Comparison of ENCODE assay signal across 23 cellular contexts in genomic region chr2:157509755-157510154, GRCh38.
A peak's percentile ranks its signal among the peaks of the same experiment; 100 is the strongest.
DNase-seq lines count a peak whose midpoint lies in the region; ATAC-seq, FAIRE-seq and TF ChIP-seq lines count a peak whose summit lies in the region.
"Had no signal": no experiment of that assay in that cellular context is flagged by ENCODE, and none has a peak within 500 bp of the region (broad histone marks: within the 10 kb centered on the region; RNA-seq: fewer than 3 reads in every experiment).

No MANE protein-coding gene starts in this region.

- no peaks in the 10 kb centered on the region for H3K79me1 ChIP-seq in H9 (ENCODE audit: insufficient read depth, low read depth, low read length, poor library complexity, severe bottlenecking)

- H4K20me1 ChIP-seq in H9 (ENCODE audit: control insufficient read depth, insufficient read depth, insufficient read length) (no peaks in the 10 kb centered on the region), OCI-LY7 (ENCODE audit: insufficient read depth, low read length) (no peaks in the 10 kb centered on the region), HepG2 (ENCODE audit: insufficient read depth, low read length) (no peaks in the 10 kb centered on the region)

- no peak overlapping the region for H3K4me3 Mint-ChIP-seq in H9
- H3K4me3 Mint-ChIP-seq: brain; CD4-positive, CD25-positive, alpha-beta regulatory T cell; IgD-negative memory B cell had no signal

- CTCF ChIA-PET in OCI-LY7 (lab: Charles Lee; ENCODE audit: unreplicated experiment), result no interaction called here
- CTCF ChIA-PET in HepG2 (lab: Yijun Ruan, JAX; ENCODE audit: low intra/inter-chr PET ratio, low total read pairs), result no interaction called here

- FAIRE-seq in HepG2 (lab: Jason Lieb, UNC), result no peak
- FAIRE-seq: G401.6 had no signal

- no peak for TF ChIP-seq POLR2A in HepG2 (IDR thresholded peaks at IDR 0.05; ENCODE audit: insufficient read depth in 1 of 2, low read depth in 2 of 2, low read length in 2 of 2)

- peaks cover 0 to 10% of the 10 kb centered on the region in 2 experiments; a peak in 3 of 5 replicates for H3K9me3 Mint-ChIP-seq in H9

- no peak overlapping the region for H2BK12ac ChIP-seq in H9 (ENCODE audit: insufficient read length, low read depth, low read length)

- H3K14ac ChIP-seq in H9 (ENCODE audit: insufficient read depth, low read length), result no peak overlapping the region

- no peak overlapping the region for H3K27ac ChIP-seq in H9 (ENCODE audit: insufficient read length, low read depth, low read length)
- no peak overlapping the region for H3K27ac ChIP-seq in OCI-LY7 (ENCODE audit: low read depth, low read length, poor library complexity, severe bottlenecking)
- H3K27ac ChIP-seq in HepG2 (ENCODE audit: extremely low read length, insufficient read depth, low read length), result no peak overlapping the region
- H3K27ac ChIP-seq: sigmoid colon had no signal

- H3K9me2 ChIP-seq in OCI-LY7 (ENCODE audit: insufficient read depth, low read length), result no peaks in the 10 kb centered on the region

- no peaks in the 10 kb centered on the region for H3K4me1 ChIP-seq in H9 (ENCODE audit: insufficient read depth, low read length)
- H3K4me1 ChIP-seq in OCI-LY7 (ENCODE audit: insufficient read depth, low read length, poor library complexity, severe bottlenecking), result no peaks in the 10 kb centered on the region
- no peaks in the 10 kb centered on the region for H3K4me1 ChIP-seq in HepG2 (ENCODE audit: insufficient read depth, low read length)
- H3K4me1 ChIP-seq: sigmoid colon had no signal

- in situ Hi-C loops in HepG2 (cut with HindIII; ENCODE audit: extremely low pct_ligation_motif_present, low pct_unique_long_range_greater_than_20kb), result loop anchor here (5.0 kb wide), 1 partner anchor 83 kb away; no protein-coding TSS in a partner anchor

- H3K23ac ChIP-seq in H9 (ENCODE audit: insufficient read length, low read depth, low read length), result no peak overlapping the region

- H3K4me1 Mint-ChIP-seq in H9, result peaks cover 7 to 8% of the 10 kb centered on the region in 2 experiments
- H3K4me1 Mint-ChIP-seq: brain had no signal

- H3K4me3 ChIP-seq in OCI-LY7 (ENCODE audit: low read depth, low read length, poor library complexity, severe bottlenecking) (no peak overlapping the region), HepG2 (replicated peaks in 1 of 3; ENCODE audit: insufficient read depth in 1 of 3, low read depth in 2 of 3, low read length in 3 of 3) (no peak overlapping the region)
- H3K4me3 ChIP-seq: sigmoid colon had no signal

- H3K9ac ChIP-seq in H9 (ENCODE audit: extremely low read depth, insufficient read length, low read length) (no peak overlapping the region), HepG2 (ENCODE audit: insufficient read depth, low read depth, low read length) (no peak overlapping the region)

- H3K56ac ChIP-seq in H9 (ENCODE audit: insufficient read length, low read depth, low read length), result no peak overlapping the region

- H3K36me3 Mint-ChIP-seq in H9 (ENCODE audit: insufficient read depth in 1 of 3, low read depth in 3 of 3), result peaks cover 0 to 12% (median 0%) of the 10 kb centered on the region in 3 experiments; a peak in 2 of 7 replicates
- H3K36me3 Mint-ChIP-seq: brain had no signal

- H3K27me3 Mint-ChIP-seq in H9 (ENCODE audit: low read depth), result peaks cover 1% of the 10 kb centered on the region; the same call in 1 of the 2 replicates

- no peak overlapping the region for H2BK120ac ChIP-seq in H9 (ENCODE audit: low read depth, low read length, poor library complexity, severe bottlenecking)

- TF ChIP-seq CTCF in H9 (conservative IDR thresholded peaks at IDR 0.05) (peak; percentile 38; the same call in 2 of the 3 replicates), OCI-LY7 (conservative IDR thresholded peaks at IDR 0.05; ENCODE audit: low read length) (no peak; the same call in 1 of the 2 replicates), HepG2 (CRISPR knock-in tag; IDR thresholded peaks at IDR 0.05) (0 out of 2 replicates have a peak, but pooled peaks have one; percentile 9)

- no peak overlapping the region for H3K27ac Mint-ChIP-seq in H9
- H3K27ac Mint-ChIP-seq: activated naive CD4-positive, alpha-beta T cell treated with anti-CD3 and anti-CD28 coated beads, Interleukin-2, amount 50 U/mL, for 72 hours; CD4-positive, CD25-positive, alpha-beta regulatory T cell; IgD-negative memory B cell had no signal

- H4K91ac ChIP-seq in H9 (ENCODE audit: insufficient read length, low read depth, low read length), result no peak overlapping the region

- H2AK5ac ChIP-seq in H9 (ENCODE audit: insufficient read length, low read length), result no peak overlapping the region

- no peak for TF ChIP-seq RAD21 in HepG2 (CRISPR knock-in tag; IDR thresholded peaks at IDR 0.05)

- no peak for TF ChIP-seq EP300 in HepG2 (IDR thresholded peaks at IDR 0.05; ENCODE audit: low read depth in 2 of 2, low read length in 2 of 2)
- TF ChIP-seq EP300 in HepG2 (CRISPR knock-in tag; IDR thresholded peaks at IDR 0.05; ENCODE audit: borderline replicate concordance), result no peak

- no peak overlapping the region for H4K5ac ChIP-seq in H9 (ENCODE audit: insufficient read length, low read depth, low read length)

- H3K9me3 ChIP-seq in H9 (ENCODE audit: control insufficient read depth, low read depth, low read length) (no peaks in the 10 kb centered on the region), OCI-LY7 (ENCODE audit: low read length) (no peaks in the 10 kb centered on the region), HepG2 (ENCODE audit: low read length) (no peaks in the 10 kb centered on the region)
- H3K9me3 ChIP-seq: sigmoid colon had no signal

- H2AFZ ChIP-seq in H9 (ENCODE audit: low read length), result no peak overlapping the region
- H2AFZ ChIP-seq in OCI-LY7 (ENCODE audit: low read length), result no peak overlapping the region
- no peak overlapping the region for H2AFZ ChIP-seq in HepG2 (ENCODE audit: low read length)

- H3K79me2 ChIP-seq in H9 (ENCODE audit: insufficient read depth, low read length) (no peaks in the 10 kb centered on the region), OCI-LY7 (ENCODE audit: insufficient read depth, low read depth, low read length) (no peaks in the 10 kb centered on the region), HepG2 (ENCODE audit: insufficient read depth, low read length) (no peaks in the 10 kb centered on the region)

- no peak overlapping the region for H2BK20ac ChIP-seq in H9 (ENCODE audit: low read depth, low read length, poor library complexity, severe bottlenecking)

- BruUV-seq in OCI-LY7 (replicated peaks; lab: Mats Ljungman, UMichigan) (no TSS peak), HepG2 (replicated peaks; lab: Mats Ljungman, UMichigan) (no TSS peak)

- POLR2A ChIA-PET in OCI-LY7 (lab: Charles Lee) (interaction anchor here (0.6 kb wide), 2 partner anchors 40 to 178 kb away, joined by 3 to 5 read pairs; no protein-coding TSS in a partner anchor), HepG2 (lab: Yijun Ruan, JAX) (no interaction called here)

- H3K36me3 ChIP-seq in OCI-LY7 (ENCODE audit: insufficient read depth, low read length) (no peaks in the 10 kb centered on the region), HepG2 (replicated peaks in 1 of 2; ENCODE audit: control insufficient read depth in 1 of 2, insufficient read depth in 2 of 2, low read length in 2 of 2) (no peaks in the 10 kb centered on the region)
- H3K36me3 ChIP-seq: sigmoid colon had no signal

- no peak for ATAC-seq in HepG2
- ATAC-seq in GM19452 (IDR thresholded peaks at IDR 0.05; ENCODE audit: unreplicated experiment), result no peak
- ATAC-seq: activated naive CD4-positive, alpha-beta T cell treated with anti-CD3 and anti-CD28 coated beads, Interleukin-2, amount 50 U/mL, for 72 hours had no signal

- H2BK15ac ChIP-seq in H9 (ENCODE audit: low read depth, low read length), result no peak overlapping the region

- H4K8ac ChIP-seq in H9 (replicated peaks; ENCODE audit: insufficient read length, low read depth, low read length), result no peak overlapping the region

- DNase-seq in DMS 273 (lab: John Stamatoyannopoulos, UW; ENCODE audit: unreplicated experiment), result peak; percentile 41
- DNase-seq in DMS 273 treated with DMSO at 0.1 percent for 48 hours (lab: John Stamatoyannopoulos, UW), result no peak
- no peak for DNase-seq in H9
- peak; percentile 11 for DNase-seq in OCI-LY7 (ENCODE audit: low spot score)
- DNase-seq in HepG2 (ENCODE audit: low spot score), result no peak
- no peak for DNase-seq in stimulated activated naive CD4-positive, alpha-beta T cell treated with Interleukin-2 at 50 U/mL for 16 hours (lab: John Stamatoyannopoulos, UW)
- no peak for DNase-seq in stimulated activated CD8-positive, alpha-beta memory T cell treated with anti-CD3 and anti-CD28 coated beads, Interleukin-4, amount 100 ng/mL, for 48 hours
- DNase-seq: 8988T; activated CD4-positive, alpha-beta T cell treated with anti-CD3 and anti-CD28 coated beads for 48 hours; activated T-cell treated with anti-CD3 and anti-CD28 coated beads, Interleukin-2, amount 50 U/mL, for 1 hour; CD4-positive, CD25-positive, alpha-beta regulatory T cell; dermis blood vessel endothelial cell; HCEC 1CT; NCI-H1436; SIG-M5; sigmoid colon; stimulated activated CD4-positive, alpha-beta T cell treated with anti-CD3 and anti-CD28 coated beads, Interleukin-2, amount 100 ng/mL, for 24 hours; T1000 had no signal

- intact Hi-C loops in OCI-LY7 (cut with micrococcal nuclease; ENCODE audit: unreplicated experiment), result loop anchor here (2.0 to 10.0 kb wide), 2 partner anchors 501 to 1245 kb away; no protein-coding TSS in a partner anchor
- intact Hi-C loops in HepG2 (cut with micrococcal nuclease; ENCODE audit: unreplicated experiment), result no loop called here

- H3K4me2 ChIP-seq in H9 (ENCODE audit: insufficient read depth, insufficient read length, low read length), result no peak overlapping the region
- no peak overlapping the region for H3K4me2 ChIP-seq in OCI-LY7 (ENCODE audit: low read length)
- H3K4me2 ChIP-seq in HepG2 (ENCODE audit: low read depth, low read length), result no peak overlapping the region

- H3T11ph ChIP-seq in H9 (ENCODE audit: low read length), result no peak overlapping the region

- no peaks in the 10 kb centered on the region for H3K23me2 ChIP-seq in H9 (ENCODE audit: insufficient read length, low read depth, low read length, poor library complexity, severe bottlenecking)

- no peak overlapping the region for H2BK5ac ChIP-seq in H9 (ENCODE audit: insufficient read length, low read length)

- H3K27me3 ChIP-seq in H9 (ENCODE audit: insufficient read depth, low read length) (no peaks in the 10 kb centered on the region), HepG2 (ENCODE audit: control insufficient read depth in 1 of 2, insufficient read depth in 2 of 2, low read length in 2 of 2) (no peaks in the 10 kb centered on the region)
- H3K27me3 ChIP-seq: sigmoid colon had no signal

- H3K4ac ChIP-seq in H9 (ENCODE audit: low read depth, low read length), result no peak overlapping the region

- H3K18ac ChIP-seq in H9 (ENCODE audit: insufficient read length, low read depth, low read length), result no peak overlapping the region

- no CpG with 5 or more reads among the region's 2 CpGs for WGBS in H9 (ENCODE audit: extremely low coverage, insufficient read length, low lambda C conversion rate)
- 1% methylated on average over 2 of the region's 2 CpGs for WGBS in HepG2 (ENCODE audit: low lambda C conversion rate)

TF ChIP-seq in HepG2, 621 proteins besides CTCF, POLR2A, EP300 and RAD21:
- TF ChIP-seq ZNF605 (CRISPR knock-in tag; IDR thresholded peaks at IDR 0.05) (no peak), ZNF7 (CRISPR knock-in tag; IDR thresholded peaks at IDR 0.05) (no peak), STAG1 (CRISPR knock-in tag; IDR thresholded peaks at IDR 0.05) (peak; percentile 23; the same call in 1 of the 2 replicates)

Comparison
In these comparisons a context has a peak if more than half of its experiments do, and no peak if none do; other contexts are left out.
1. DNase-seq: peak in DMS 273 (single experiment) and OCI-LY7 (single experiment); none in DMS 273 treated with DMSO at 0.1 percent for 48 hours (single experiment), H9 (single experiment), HepG2 (single experiment), stimulated activated naive CD4-positive, alpha-beta T cell treated with Interleukin-2 at 50 U/mL for 16 hours (single experiment) and stimulated activated CD8-positive, alpha-beta memory T cell treated with anti-CD3 and anti-CD28 coated beads, Interleukin-4, amount 100 ng/mL, for 48 hours (single experiment).